26 cellular contexts compared by ENCODE assay signal in genomic region chr17:65529761-65530157, GRCh38. TPM values are rescaled to one million over a fixed set of nuclear protein-coding genes. Genes with fewer than 3 reads are reported as not detected.
DNase-seq lines count a peak whose midpoint lies in the region; ATAC-seq, FAIRE-seq and TF ChIP-seq lines count a peak whose summit lies in the region.
"Had no signal": no experiment of that assay in that cellular context is flagged by ENCODE, and none has a peak within 500 bp of the region (broad histone marks: within the 10 kb centered on the region; RNA-seq: fewer than 3 reads in every experiment).

No MANE protein-coding gene starts in this region.

- H2BK120ac ChIP-seq in H1 (replicated peaks; ENCODE audit: low read depth, low read length): no peak overlapping the region

- peaks cover 14% of the 10 kb centered on the region for H3K4me1 Mint-ChIP-seq in CD8-positive, alpha-beta T cell (ENCODE audit: low read depth)
- peaks cover 50% of the 10 kb centered on the region for H3K4me1 Mint-ChIP-seq in neural crest cell
- H3K4me1 Mint-ChIP-seq: CD14-positive monocyte had no signal

- H3K56ac ChIP-seq in H1 (replicated peaks; ENCODE audit: insufficient read length, low read depth, low read length): no peak overlapping the region

- FAIRE-seq in H1 (lab: Jason Lieb, UNC): no peak
- FAIRE-seq: keratinocyte, small intestine had no signal

- H4K8ac ChIP-seq in H1 (ENCODE audit: extremely low read depth, insufficient read depth, low read length): no peak overlapping the region

- no peak overlapping the region for H4K91ac ChIP-seq in H1 (replicated peaks; ENCODE audit: insufficient read length, low read length)

- H3K18ac ChIP-seq in H1 (ENCODE audit: extremely low read depth, low read length): no peak overlapping the region

- peak overlapping the region; percentile 53 for H3K27ac Mint-ChIP-seq in CD8-positive, alpha-beta T cell
- peak overlapping the region; percentile 97 for H3K27ac Mint-ChIP-seq in neural crest cell (ENCODE audit: unreplicated experiment)
- H3K27ac Mint-ChIP-seq: CD14-positive monocyte had no signal

- peaks cover 37% of the 10 kb centered on the region for H3K4me1 ChIP-seq in BLaER1
- no peaks in the 10 kb centered on the region for H3K4me1 ChIP-seq in CD8-positive, alpha-beta T cell (ENCODE audit: insufficient read depth, low read length)
- H3K4me1 ChIP-seq in H1 (replicated peaks in 1 of 4; ENCODE audit: control insufficient read depth in 3 of 4, insufficient read depth in 4 of 4, low read length in 3 of 4): peaks cover 6 to 22% (median 17%) of the 10 kb centered on the region in 4 experiments

- no peaks in the 10 kb centered on the region for H3K23me2 ChIP-seq in H1 (ENCODE audit: low read depth, low read length)

- H2BK5ac ChIP-seq in H1 (ENCODE audit: low read depth, low read length): no peak overlapping the region

- no peak for TF ChIP-seq RAD21 in H1 (IDR thresholded peaks at IDR 0.05 in 1 of 2, conservative IDR thresholded peaks at IDR 0.05 in 1 of 2; ENCODE audit: low read depth in 2 of 2, low read length in 2 of 2)

- CTCF ChIA-PET in CD8-positive, alpha-beta T cell (lab: Charles Lee): no interaction called here
- CTCF ChIA-PET in H1 (lab: Charles Lee; ENCODE audit: partially characterized antibody): interaction anchor here (2.9 kb wide), 1 partner anchor 27 kb away, joined by 11 read pairs; no protein-coding TSS in a partner anchor

- 91% methylated on average over 12 of the region's 12 CpGs; no CpG with 5 or more reads in 1 of the 2 experiments for WGBS in H1 (ENCODE audit: extremely low coverage in 1 of 2, insufficient coverage in 1 of 2, insufficient read length in 1 of 2, insufficient replicate concordance in 2 of 2, low coverage in 1 of 2, low lambda C conversion rate in 2 of 2, missing lambda C conversion rate in 1 of 2), 2 experiments

- H4K20me1 ChIP-seq in BLaER1 (no peaks in the 10 kb centered on the region), H1 (replicated peaks in 1 of 2; ENCODE audit: control insufficient read depth in 1 of 2, insufficient read depth in 2 of 2, low read length in 2 of 2) (peaks cover 0 to 4% of the 10 kb centered on the region in 2 experiments)

- H3K4me3 Mint-ChIP-seq in CD8-positive, alpha-beta T cell: no peak overlapping the region
- H3K4me3 Mint-ChIP-seq in neural crest cell: peak overlapping the region; percentile 45
- H3K4me3 Mint-ChIP-seq: CD14-positive monocyte had no signal

- H3K36me3 Mint-ChIP-seq in CD8-positive, alpha-beta T cell: peaks cover 46% of the 10 kb centered on the region
- peaks cover 42% of the 10 kb centered on the region for H3K36me3 Mint-ChIP-seq in neural crest cell (ENCODE audit: low read depth)
- H3K36me3 Mint-ChIP-seq: CD14-positive monocyte had no signal

- DNase-seq in CD8-positive, alpha-beta T cell: no peak
- DNase-seq in H1 (ENCODE audit: low read depth in 1 of 2, low spot score in 2 of 2) (no peak), neural crest cell (ENCODE audit: low read depth, low spot score) (no peak), substantia nigra (lab: John Stamatoyannopoulos, UW) (no peak), epidermal melanocyte (ENCODE audit: insufficient read length, low spot score) (no peak)
- DNase-seq: activated CD4-positive, alpha-beta T cell treated with anti-CD3 and anti-CD28 coated beads, Interleukin-2, amount 50 U/mL, for 48 hours; activated CD8-positive, alpha-beta memory T cell treated with anti-CD3 and anti-CD28 coated beads, Interleukin-2, amount 50 U/mL, for 4 hours; activated gamma-delta T cell treated with Interleukin-2 at 50 U/mL for 16 hours; cortex of kidney; DMS 273 treated with DMSO at 0.1 percent for 48 hours; IMR-90; lower lobe of right lung; NCI-H1092 treated with DMSO at 0.1 percent for 48 hours; NCI-H187 treated with DMSO at 0.1 percent for 48 hours; NCI-H2227 treated with DMSO at 0.1 percent for 48 hours; SK-N-SH; stimulated activated CD4-positive, alpha-beta T cell treated with anti-CD3 and anti-CD28 coated beads, Interleukin-2, amount 100 ng/mL, for 24 hours; T1000 had no signal

- H3K79me1 ChIP-seq in H1 (ENCODE audit: low read depth, low read length): peaks cover 5% of the 10 kb centered on the region; the same call in 1 of the 2 replicates

- H3K14ac ChIP-seq in H1 (ENCODE audit: insufficient read length): no peak overlapping the region

- H4K5ac ChIP-seq in H1 (ENCODE audit: insufficient read length, low read depth, low read length): no peak overlapping the region

- peaks cover 48% of the 10 kb centered on the region for H3K36me3 ChIP-seq in BLaER1
- peaks cover 5% of the 10 kb centered on the region for H3K36me3 ChIP-seq in CD8-positive, alpha-beta T cell (ENCODE audit: insufficient read depth, low read length)
- H3K36me3 ChIP-seq in H1 (ENCODE audit: control insufficient read depth in 2 of 4, insufficient read depth in 4 of 4, low read length in 3 of 4): peaks cover 12 to 63% (median 24%) of the 10 kb centered on the region in 4 experiments
- H3K36me3 ChIP-seq: breast epithelium, neutrophil had no signal

- no peak overlapping the region for H3K4ac ChIP-seq in H1 (replicated peaks; ENCODE audit: insufficient read length, low read depth, low read length)

- no peak; a peak in 1 of 3 replicates for TF ChIP-seq POLR2A in H1 (IDR thresholded peaks at IDR 0.05; ENCODE audit: control extremely low read depth in 1 of 2, low read depth in 2 of 2, low read length in 2 of 2)

- intact Hi-C loops in CD8-positive, alpha-beta T cell (cut with DNase I, micrococcal nuclease): no loop called here

- no peak overlapping the region for H2AK5ac ChIP-seq in H1 (ENCODE audit: low read depth, low read length)

- no peaks in the 10 kb centered on the region for H3K27me3 Mint-ChIP-seq in CD8-positive, alpha-beta T cell (ENCODE audit: low read depth)
- no peaks in the 10 kb centered on the region for H3K27me3 Mint-ChIP-seq in neural crest cell (ENCODE audit: low read depth)

- H3K27ac ChIP-seq in BLaER1: 0 out of 2 replicates have a peak overlapping the region, but pooled peaks have one; percentile 64
- H3K27ac ChIP-seq in CD8-positive, alpha-beta T cell (ENCODE audit: low read depth, low read length): no peak overlapping the region
- no peak overlapping the region for H3K27ac ChIP-seq in H1 (ENCODE audit: low read depth, low read length)
- no peak overlapping the region for H3K27ac ChIP-seq in substantia nigra (ENCODE audit: low read depth, low read length, poor library complexity, severe bottlenecking)
- H3K27ac ChIP-seq: neutrophil had no signal

- H2BK15ac ChIP-seq in H1 (ENCODE audit: low read length): no peak overlapping the region

- H3K9ac ChIP-seq in BLaER1 (no peak overlapping the region), H1 (replicated peaks in 1 of 4; ENCODE audit: extremely low read depth in 1 of 4, low read depth in 3 of 4, low read length in 3 of 4) (no peak overlapping the region)
- H3K9ac ChIP-seq: SK-N-SH had no signal

- no peak overlapping the region for H3K4me3 ChIP-seq in BLaER1
- H3K4me3 ChIP-seq in CD8-positive, alpha-beta T cell (ENCODE audit: low read depth, low read length): no peak overlapping the region
- no peak overlapping the region for H3K4me3 ChIP-seq in H1 (ENCODE audit: extremely low read depth in 1 of 4, insufficient read depth in 2 of 4, low read depth in 3 of 4, low read length in 4 of 4)
- H3K4me3 ChIP-seq: breast epithelium, lower lobe of right lung had no signal

- no peaks in the 10 kb centered on the region for H3K9me3 Mint-ChIP-seq in CD8-positive, alpha-beta T cell
- no peaks in the 10 kb centered on the region for H3K9me3 Mint-ChIP-seq in neural crest cell

- H3K4me2 ChIP-seq in BLaER1 (peak overlapping the region; percentile 88), H1 (ENCODE audit: insufficient read depth in 1 of 2, low read depth in 2 of 2, low read length in 2 of 2) (no peak overlapping the region)
- H3K4me2 ChIP-seq: SK-N-SH had no signal

- no peak for TF ChIP-seq EP300 in H1 (IDR thresholded peaks at IDR 0.05; ENCODE audit: borderline replicate concordance in 1 of 2, low read depth in 2 of 2, low read length in 2 of 2)

- H3K23ac ChIP-seq in H1 (ENCODE audit: insufficient read length): no peak overlapping the region

- H3K9me3 ChIP-seq in BLaER1 (no peaks in the 10 kb centered on the region), H1 (ENCODE audit: insufficient read depth in 2 of 2, low read depth in 1 of 2, low read length in 1 of 2) (no peaks in the 10 kb centered on the region)
- no peaks in the 10 kb centered on the region for H3K9me3 ChIP-seq in CD8-positive, alpha-beta T cell (ENCODE audit: low read length)
- H3K9me3 ChIP-seq: breast epithelium, lower lobe of right lung, neutrophil, SK-N-SH had no signal

- H2AFZ ChIP-seq in H1 (ENCODE audit: low read length): no peak overlapping the region

- H2BK12ac ChIP-seq in H1 (ENCODE audit: low read depth, low read length): no peak overlapping the region

- no peaks in the 10 kb centered on the region for H3K79me2 ChIP-seq in H1 (ENCODE audit: control insufficient read depth in 1 of 2, insufficient read depth in 2 of 2, low read length in 2 of 2)

- no peak overlapping the region for H2BK20ac ChIP-seq in H1 (ENCODE audit: low read length)

- TF ChIP-seq CTCF in CD8-positive, alpha-beta T cell (IDR thresholded peaks at IDR 0.05): no peak
- TF ChIP-seq CTCF in H1 (IDR thresholded peaks at IDR 0.05; ENCODE audit: control extremely low read depth in 1 of 3, insufficient read depth in 1 of 3, low read depth in 1 of 3, low read length in 3 of 3): no peak
- no peak for TF ChIP-seq CTCF in neural crest cell (conservative IDR thresholded peaks at IDR 0.05)

- POLR2A ChIA-PET in CD8-positive, alpha-beta T cell (lab: Charles Lee): interaction anchor here (0.6 to 1.2 kb wide), 3 partner anchors 13 to 1835 kb away, joined by 3 read pairs; no protein-coding TSS in a partner anchor
- POLR2A ChIA-PET in H1 (lab: Charles Lee; ENCODE audit: partially characterized antibody): interaction anchor here (0.6 to 2.6 kb wide), 6 partner anchors 9 to 35 kb away, joined by 3 to 9 read pairs (median 8); no protein-coding TSS in a partner anchor

- no peak for ATAC-seq in CD8-positive, alpha-beta T cell
- ATAC-seq in HG03439 (IDR thresholded peaks at IDR 0.05; ENCODE audit: unreplicated experiment): no peak
- ATAC-seq: HCT116, lower lobe of right lung had no signal

- H3K27me3 ChIP-seq in BLaER1 (no peaks in the 10 kb centered on the region), H1 (replicated peaks in 1 of 4; ENCODE audit: control insufficient read depth in 3 of 4, extremely low read depth in 1 of 4, insufficient read depth in 3 of 4, low read length in 3 of 4) (no peaks in the 10 kb centered on the region)
- no peaks in the 10 kb centered on the region for H3K27me3 ChIP-seq in CD8-positive, alpha-beta T cell (ENCODE audit: insufficient read depth, low read length)
- H3K27me3 ChIP-seq: breast epithelium, neutrophil had no signal

RNA-seq across cellular contexts. Expression of gene AXIN2, which starts 31.7 kb away (rescaled TPM):
- total RNA-seq in CD8-positive, alpha-beta T cell: 10 to 100 TPM; 15.8 to 20.9 TPM
- total RNA-seq in H1 (2021; fragmentation: NEBNext Ultra II Directional; extraction: Animal tissue kit (Norgen Biotek cat#: 25700)): 31.7 and 33.4 TPM in 2 replicates
- 17.7 and 24.2 TPM in 2 replicates for polyA plus RNA-seq in H1 (2011; rRNA removed)
- polyA plus RNA-seq in H1 (2011; cell fraction: cytosol; rRNA removed): 19.3 TPM
- polyA plus RNA-seq in H1 (2011; cell fraction: nucleus; rRNA removed): 36.2 TPM
- 18.3 to 25.8 TPM (median 20.3 TPM) in 4 replicates for polyA plus RNA-seq in H1 (2012, experiment 1 of 2)
- polyA plus RNA-seq in H1 (2012, experiment 2 of 2): 9.2 TPM
- polyA plus RNA-seq in H1 (2013, experiment 1 of 2): 17.7 TPM
- 15.4 TPM for polyA plus RNA-seq in H1 (2013, experiment 2 of 2)
- polyA minus RNA-seq in H1 (2011; rRNA and poly(A)+ RNA removed): 14.1 and 21.3 TPM in 2 replicates
- polyA minus RNA-seq in H1 (2011; cell fraction: cytosol; rRNA and poly(A)+ RNA removed): 21.3 TPM
- 44.5 TPM for polyA minus RNA-seq in H1 (2011; cell fraction: nucleus; rRNA and poly(A)+ RNA removed)
- total RNA-seq in neural crest cell: 66.5 and 68.5 TPM in 2 replicates
